In genomic region chr18:77090546-77091200, GRCh38 we compare ENCODE assay signal across 12 cellular contexts. TPM values are rescaled to one million over a fixed set of nuclear protein-coding genes. Genes with fewer than 3 reads are reported as not detected.
DNase-seq lines count a peak whose midpoint lies in the region; ATAC-seq, FAIRE-seq and TF ChIP-seq lines count a peak whose summit lies in the region.
"Had no signal": no experiment of that assay in that cellular context is flagged by ENCODE, and none has a peak within 500 bp of the region (broad histone marks: within the 10 kb centered on the region; RNA-seq: fewer than 3 reads in every experiment).

No MANE protein-coding gene starts in this region.

- no peaks in the 10 kb centered on the region for H3K27me3 ChIP-seq in skeletal muscle tissue (ENCODE audit: control insufficient read depth in 3 of 3, insufficient read depth in 3 of 3, low read length in 3 of 3)
- H3K27me3 ChIP-seq: BE2C had no signal

- H3K36me3 Mint-ChIP-seq in activated naive CD8-positive, alpha-beta T cell, result peaks cover 22% of the 10 kb centered on the region
- H3K36me3 Mint-ChIP-seq in activated naive CD8-positive, alpha-beta T cell treated with anti-CD3 and anti-CD28 coated beads, Interleukin-2, amount 50 U/mL, for 24 hours (ENCODE audit: low read depth), result peaks cover 22% of the 10 kb centered on the region
- peaks cover 60% of the 10 kb centered on the region for H3K36me3 Mint-ChIP-seq in effector memory CD8-positive, alpha-beta T cell (ENCODE audit: insufficient read depth)

- TF ChIP-seq POLR2A in GM12891 (IDR thresholded peaks at IDR 0.05; ENCODE audit: low read depth, low read length), result no peak

- H3K9ac ChIP-seq in skeletal muscle tissue (ENCODE audit: low read depth in 1 of 3, low read length in 3 of 3), result peak overlapping the region in 2 of 3 donors; percentile 60 to 97

- peaks cover 61% of the 10 kb centered on the region for H3K4me1 Mint-ChIP-seq in activated naive CD8-positive, alpha-beta T cell (ENCODE audit: low read depth)
- H3K4me1 Mint-ChIP-seq in activated naive CD8-positive, alpha-beta T cell treated with anti-CD3 and anti-CD28 coated beads, Interleukin-2, amount 50 U/mL, for 24 hours, result peaks cover 49% of the 10 kb centered on the region
- peaks cover 66 to 73% of the 10 kb centered on the region in 2 donors for H3K4me1 Mint-ChIP-seq in effector memory CD8-positive, alpha-beta T cell (ENCODE audit: low read depth in 2 of 2)

- H3K9me3 Mint-ChIP-seq in activated naive CD8-positive, alpha-beta T cell (ENCODE audit: low read depth), result peaks cover 3% of the 10 kb centered on the region
- H3K9me3 Mint-ChIP-seq in activated naive CD8-positive, alpha-beta T cell treated with anti-CD3 and anti-CD28 coated beads, Interleukin-2, amount 50 U/mL, for 24 hours, result no peaks in the 10 kb centered on the region
- H3K9me3 Mint-ChIP-seq in effector memory CD8-positive, alpha-beta T cell, result no peaks in the 10 kb centered on the region

- no peak overlapping the region for H3K4me3 Mint-ChIP-seq in activated naive CD8-positive, alpha-beta T cell
- H3K4me3 Mint-ChIP-seq in activated naive CD8-positive, alpha-beta T cell treated with anti-CD3 and anti-CD28 coated beads, Interleukin-2, amount 50 U/mL, for 24 hours, result no peak overlapping the region
- H3K4me3 Mint-ChIP-seq in effector memory CD8-positive, alpha-beta T cell, result peak overlapping the region; percentile 13 to 41

- H3K4me3 ChIP-seq in skeletal muscle tissue (ENCODE audit: low read length in 3 of 3), result no peak overlapping the region

- FAIRE-seq in GM12891 (lab: Jason Lieb, UNC), result no peak

- H3K27ac ChIP-seq in skeletal muscle tissue (ENCODE audit: low read depth, low read length), result peak overlapping the region; percentile 95

- DNase-seq in activated naive CD8-positive, alpha-beta T cell treated with anti-CD3 and anti-CD28 coated beads, Interleukin-2, amount 50 U/mL, for 24 hours, result no peak
- DNase-seq in NCI-H69 (lab: John Stamatoyannopoulos, UW) (peak; percentile 91), hypothalamus (lab: John Stamatoyannopoulos, UW) (no peak), GM12891 (ENCODE audit: insufficient read length, low spot score) (no peak)
- no peak for DNase-seq in effector memory CD8-positive, alpha-beta T cell
- DNase-seq: BE2C; NCI-H187; stimulated activated CD8-positive, alpha-beta memory T cell treated with anti-CD3 and anti-CD28 coated beads, Interleukin-4, amount 100 ng/mL, for 48 hours; T-helper 9 cell had no signal

- H3K27me3 Mint-ChIP-seq in activated naive CD8-positive, alpha-beta T cell, result no peaks in the 10 kb centered on the region
- no peaks in the 10 kb centered on the region for H3K27me3 Mint-ChIP-seq in activated naive CD8-positive, alpha-beta T cell treated with anti-CD3 and anti-CD28 coated beads, Interleukin-2, amount 50 U/mL, for 24 hours
- H3K27me3 Mint-ChIP-seq in effector memory CD8-positive, alpha-beta T cell, result no peaks in the 10 kb centered on the region

- no peak for ATAC-seq in activated naive CD8-positive, alpha-beta T cell treated with anti-CD3 and anti-CD28 coated beads, Interleukin-2, amount 50 U/mL, for 24 hours
- no peak for ATAC-seq in effector memory CD8-positive, alpha-beta T cell (replicated peaks)
- no peak for ATAC-seq in GM18861 (IDR thresholded peaks at IDR 0.05; ENCODE audit: unreplicated experiment)

- H3K27ac Mint-ChIP-seq in activated naive CD8-positive, alpha-beta T cell, result peak overlapping the region; percentile 66
- no peak overlapping the region for H3K27ac Mint-ChIP-seq in activated naive CD8-positive, alpha-beta T cell treated with anti-CD3 and anti-CD28 coated beads, Interleukin-2, amount 50 U/mL, for 24 hours
- peak overlapping the region; percentile 90 to 91 for H3K27ac Mint-ChIP-seq in effector memory CD8-positive, alpha-beta T cell

- no peaks in the 10 kb centered on the region for H3K9me3 ChIP-seq in skeletal muscle tissue (ENCODE audit: control insufficient read depth in 3 of 3, low read length in 3 of 3)
- H3K9me3 ChIP-seq: BE2C had no signal

- H3K36me3 ChIP-seq in skeletal muscle tissue (ENCODE audit: control insufficient read depth in 3 of 3, insufficient read depth in 3 of 3, low read length in 3 of 3), result peaks cover 0 to 6% (median 3%) of the 10 kb centered on the region in 3 donors
- H3K36me3 ChIP-seq: BE2C had no signal

- peaks cover 42 to 59% (median 43%) of the 10 kb centered on the region in 3 donors for H3K4me1 ChIP-seq in skeletal muscle tissue (ENCODE audit: control insufficient read depth in 3 of 3, insufficient read depth in 3 of 3, low read length in 3 of 3)
- H3K4me1 ChIP-seq: BE2C had no signal

TF ChIP-seq in GM12891, 5 proteins besides CTCF, POLR2A, EP300 and RAD21:
- TF ChIP-seq PAX5 (IDR thresholded peaks at IDR 0.05; ENCODE audit: insufficient read depth, low read length, severe bottlenecking) (no peak), SPI1 (IDR thresholded peaks at IDR 0.05; ENCODE audit: low read depth, low read length) (no peak), POLR2AphosphoS5 (IDR thresholded peaks at IDR 0.05; ENCODE audit: low read depth, low read length) (no peak), TAF1 (IDR thresholded peaks at IDR 0.05; ENCODE audit: low read depth, low read length) (no peak), POU2F2 (IDR thresholded peaks at IDR 0.05; ENCODE audit: low read depth, low read length) (no peak)

RNA-seq across cellular contexts. Expression of gene MBP, which starts 41.9 kb away (rescaled TPM):
- total RNA-seq in skeletal muscle tissue, result 22.4 TPM
- 16.8 TPM for polyA plus RNA-seq in GM12891 (2012; ENCODE audit: low read depth, missing spikeins)

Comparison
In these comparisons a context has a peak if more than half of its experiments do, and no peak if none do; other contexts are left out.
1. H3K4me3 Mint-ChIP-seq: peak in effector memory CD8-positive, alpha-beta T cell (2 of 2); none in activated naive CD8-positive, alpha-beta T cell (single experiment) and activated naive CD8-positive, alpha-beta T cell treated with anti-CD3 and anti-CD28 coated beads, Interleukin-2, amount 50 U/mL, for 24 hours (single experiment).